ENCODE assay signal across 11 cellular contexts in genomic region chr12:123808167-123808566, GRCh38. TPM values are rescaled to one million over a fixed set of nuclear protein-coding genes. Genes with fewer than 3 reads are reported as not detected.
DNase-seq lines count a peak whose midpoint lies in the region; ATAC-seq and TF ChIP-seq lines count a peak whose summit lies in the region.
"Had no signal": no experiment of that assay in that cellular context is flagged by ENCODE, and none has a peak within 500 bp of the region (broad histone marks: within the 10 kb centered on the region; RNA-seq: fewer than 3 reads in every experiment).

No MANE protein-coding gene starts in this region.

- no peak overlapping the region for H2AFZ ChIP-seq in hepatocyte

- H3K79me2 ChIP-seq in hepatocyte, result no peaks in the 10 kb centered on the region

- no peaks in the 10 kb centered on the region for H3K9me2 ChIP-seq in hepatocyte (replicated peaks; ENCODE audit: insufficient read depth)

- TF ChIP-seq CTCF in AG04450 (IDR thresholded peaks at IDR 0.05; ENCODE audit: low read depth, low read length), result peak; percentile 32
- TF ChIP-seq CTCF in hepatocyte (IDR thresholded peaks at IDR 0.05; ENCODE audit: poor library complexity), result peak; percentile 21

- DNase-seq in AG04450 (ENCODE audit: low read depth, low spot score) (no peak), H4 (ENCODE audit: low spot score) (peak; percentile 29), SK-N-DZ (ENCODE audit: low spot score) (peak; percentile 68), hepatocyte (ENCODE audit: low spot score) (peak; percentile 28), OCI-M1 (lab: John Stamatoyannopoulos, UW) (no peak)
- no peak for DNase-seq in stimulated activated CD4-positive, alpha-beta T cell treated with anti-CD3 and anti-CD28 coated beads, Interleukin-15, amount 100 ng/mL, for 24 hours
- DNase-seq: KG1 had no signal

- no peaks in the 10 kb centered on the region for H3K36me3 ChIP-seq in hepatocyte (replicated peaks; ENCODE audit: insufficient read depth, low read depth)

- no peaks in the 10 kb centered on the region for H4K20me1 ChIP-seq in hepatocyte (ENCODE audit: insufficient read depth, poor library complexity, severe bottlenecking)

- CTCF ChIA-PET in AG04450 (lab: Charles Lee), result no interaction called here

- no peak overlapping the region for H3K27ac ChIP-seq in AG04450 (ENCODE audit: low read depth, low read length)
- no peak overlapping the region for H3K27ac ChIP-seq in hepatocyte
- H3K27ac ChIP-seq: SK-N-MC had no signal

- H3K4me1 ChIP-seq in hepatocyte (ENCODE audit: insufficient read depth), result no peaks in the 10 kb centered on the region

- 56% methylated on average over 4 of the region's 4 CpGs for WGBS in hepatocyte (ENCODE audit: low lambda C conversion rate, missing lambda C conversion rate)

- POLR2A ChIA-PET in AG04450 (lab: Yijun Ruan, JAX), result interaction anchor here (0.6 kb wide), 1 partner anchor 51 kb away, joined by 3 read pairs; no protein-coding TSS in a partner anchor

- H3K27me3 ChIP-seq in AG04450 (ENCODE audit: control insufficient read depth, insufficient read depth, low read length) (peaks cover 2% of the 10 kb centered on the region), hepatocyte (no peaks in the 10 kb centered on the region)

- no peaks in the 10 kb centered on the region for H3K9me3 ChIP-seq in AG04450 (ENCODE audit: control insufficient read depth, insufficient read depth, low read length)
- no peaks in the 10 kb centered on the region for H3K9me3 ChIP-seq in hepatocyte (ENCODE audit: low read depth)

- no peak overlapping the region for H3K4me2 ChIP-seq in hepatocyte

- ATAC-seq in GM21529 (IDR thresholded peaks at IDR 0.05; ENCODE audit: unreplicated experiment) (no peak), GM19463 (IDR thresholded peaks at IDR 0.05; ENCODE audit: unreplicated experiment) (no peak)
- ATAC-seq: natural killer cell treated with Interleukin-12 subunit alpha and Interleukin-12 subunit beta and Interleukin-15 and Interleukin-18, amount 100 ng/mL, for 72 hours had no signal

- H3K4me3 ChIP-seq in AG04450 (ENCODE audit: low read depth, low read length) (no peak overlapping the region), hepatocyte (no peak overlapping the region)
- H3K4me3 ChIP-seq: SK-N-MC had no signal

RNA-seq across cellular contexts. Expression of gene DNAH10, which starts 46.1 kb away (rescaled TPM):
- 8.6 and 9.1 TPM in 2 replicates for polyA plus RNA-seq in AG04450 (2011; rRNA removed)
- 8.0 and 9.0 TPM in 2 replicates for polyA minus RNA-seq in AG04450 (2011; rRNA and poly(A)+ RNA removed)
- total RNA-seq in H4 (2014; rRNA removed; shearing (Covaris generic)), result 0.02 and 0.17 TPM in 2 replicates
- 9.0 and 15.6 TPM in 2 replicates for polyA plus RNA-seq in SK-N-DZ (2014; cell fraction: cytosol; rRNA removed)
- 25.7 and 47.4 TPM in 2 replicates for polyA plus RNA-seq in SK-N-DZ (2014; cell fraction: nucleus; rRNA removed)
- 0.28 and 0.60 TPM in 2 replicates for total RNA-seq in hepatocyte
- polyA plus RNA-seq in hepatocyte, result 0.22 and 0.68 TPM in 2 replicates

Comparison
In these comparisons a context has a peak if more than half of its experiments do, and no peak if none do; other contexts are left out.
1. DNase-seq: peak in H4 (single experiment), SK-N-DZ (single experiment) and hepatocyte (single experiment); none in AG04450 (single experiment), OCI-M1 (single experiment) and stimulated activated CD4-positive, alpha-beta T cell treated with anti-CD3 and anti-CD28 coated beads, Interleukin-15, amount 100 ng/mL, for 24 hours (single experiment).